In the genomic region with DNA sequence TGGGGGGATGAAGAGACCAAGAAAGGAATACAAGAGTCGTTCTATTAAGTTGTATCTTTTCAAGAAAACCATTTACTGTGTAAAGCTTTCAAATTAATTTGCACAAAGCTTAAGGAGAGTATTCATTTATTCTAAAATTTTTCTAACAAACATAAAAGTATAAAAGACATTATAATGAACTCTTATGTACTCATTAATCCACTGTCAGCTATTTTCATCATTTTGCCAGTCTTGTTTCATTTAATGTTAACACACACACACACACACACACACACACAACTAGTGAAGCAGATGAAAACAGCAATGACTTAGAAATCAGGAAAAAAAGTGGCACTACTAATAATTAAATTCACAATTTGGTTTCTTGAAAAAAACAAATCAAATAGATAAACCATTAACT, we compare ENCODE assay signal across 8 cellular contexts.
"Had no signal": no experiment of that assay in that cellular context is flagged by ENCODE, and none has a peak within 500 bp of the region (broad histone marks: within the 10 kb centered on the region; RNA-seq: fewer than 3 reads in every experiment).

No MANE protein-coding gene starts in this region.

- H3K4me3 ChIP-seq: GM23338, K562 had no signal

- H3K4me2 ChIP-seq: GM23338 had no signal

- FAIRE-seq: H1, H54, HTR-8/SVneo, K562 had no signal

- ATAC-seq: GM23338, K562 had no signal

- DNase-seq: H9, HCEC 1CT, KG1 had no signal

- H2AFZ ChIP-seq: GM23338 had no signal
